8 cellular contexts compared by ENCODE assay signal in the genomic region with DNA sequence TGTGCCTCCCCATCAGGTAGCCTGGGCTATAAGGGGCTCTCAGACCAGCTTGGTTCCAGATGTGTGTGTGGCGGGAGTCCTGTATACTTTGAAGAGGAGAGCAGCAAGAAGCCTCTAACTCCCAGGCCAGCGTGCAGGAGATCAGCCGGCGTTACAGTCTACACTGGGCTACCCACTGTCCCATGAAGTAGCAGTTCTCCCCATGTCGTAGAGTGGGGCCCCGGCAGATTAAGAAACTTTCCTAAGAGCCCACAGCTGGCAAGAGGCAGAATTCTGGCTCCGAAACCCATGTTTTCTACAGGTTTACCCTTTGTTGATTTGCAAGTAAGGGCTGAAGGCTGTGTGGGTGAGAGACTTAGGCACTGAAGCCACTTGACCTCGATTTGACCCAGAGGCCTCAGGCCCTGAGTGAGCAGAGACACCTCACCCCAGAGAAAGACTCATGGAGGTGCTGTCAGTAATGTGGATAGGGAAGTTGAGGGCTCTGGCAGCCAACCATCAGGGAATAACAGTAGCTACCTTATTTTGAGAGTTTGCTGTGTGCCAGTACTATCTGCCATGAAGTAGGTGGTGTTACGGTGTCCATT. TPM values are rescaled to one million over a fixed set of nuclear protein-coding genes. Genes with fewer than 3 reads are reported as not detected.
DNase-seq lines count a peak whose midpoint lies in the region; ATAC-seq and TF ChIP-seq lines count a peak whose summit lies in the region.

No MANE protein-coding gene starts in this region.

- H3K36me3 ChIP-seq in iPS-18a (ENCODE audit: control insufficient read depth, low read depth, low read length) = no peaks in the 10 kb centered on the region
- H3K36me3 ChIP-seq in subcutaneous abdominal adipose tissue (ENCODE audit: control insufficient read depth in 5 of 5, insufficient read depth in 5 of 5, low read length in 5 of 5) = no peaks in the 10 kb centered on the region

- DNase-seq in Calu3 (no peak), COR-L47 (lab: John Stamatoyannopoulos, UW) (no peak), NCI-H1092 treated with DMSO at 0.1 percent for 48 hours (lab: John Stamatoyannopoulos, UW) (no peak)

- peaks cover 28% of the 10 kb centered on the region for H3K27me3 ChIP-seq in iPS-18a (ENCODE audit: control insufficient read depth, insufficient read depth, low read length)
- H3K27me3 ChIP-seq in subcutaneous abdominal adipose tissue (ENCODE audit: control insufficient read depth in 5 of 5, insufficient read depth in 4 of 5, low read length in 5 of 5) = no peaks in the 10 kb centered on the region

- H3K4me1 ChIP-seq in iPS-18a (ENCODE audit: control insufficient read depth, low read depth, low read length) (peaks cover 5% of the 10 kb centered on the region), subcutaneous abdominal adipose tissue (ENCODE audit: control insufficient read depth in 5 of 5, insufficient read depth in 5 of 5, low read length in 5 of 5) (peaks cover 10 to 55% (median 52%) of the 10 kb centered on the region in 5 donors)

- H3K27ac Mint-ChIP-seq in Calu3 (ENCODE audit: unreplicated experiment) = peak overlapping the region; percentile 68
- peak overlapping the region; percentile 94 for H3K27ac Mint-ChIP-seq in activated T-helper 17 cell treated with anti-CD3 and anti-CD28 coated beads, Interleukin-2, amount 50 U/mL, for 72 hours

- intact Hi-C loops in Calu3 (cut with micrococcal nuclease; ENCODE audit: unreplicated experiment) = no loop called here

- H3K9ac ChIP-seq in iPS-18a (ENCODE audit: low read length) = peak overlapping the region; percentile 31
- H3K9ac ChIP-seq in subcutaneous abdominal adipose tissue (ENCODE audit: low read length in 5 of 5) = peak overlapping the region; percentile 65 to 82 (median 69)

- peak overlapping the region; percentile 87 for H3K4me3 Mint-ChIP-seq in Calu3 (ENCODE audit: low read depth, unreplicated experiment)
- peak overlapping the region; percentile 100 for H3K4me3 Mint-ChIP-seq in activated T-helper 17 cell treated with anti-CD3 and anti-CD28 coated beads, Interleukin-2, amount 50 U/mL, for 72 hours

- ATAC-seq in HG03432 (IDR thresholded peaks at IDR 0.05; ENCODE audit: unreplicated experiment) = peak; percentile 3
- no peak for ATAC-seq in activated T-helper 17 cell treated with anti-CD3 and anti-CD28 coated beads, Interleukin-2, amount 50 U/mL, for 72 hours (replicated peaks)
- ATAC-seq in GM19351 (IDR thresholded peaks at IDR 0.05; ENCODE audit: unreplicated experiment) = no peak

- H3K9me3 ChIP-seq in iPS-18a (ENCODE audit: control insufficient read depth, low read depth, low read length) = no peaks in the 10 kb centered on the region
- H3K9me3 ChIP-seq in subcutaneous abdominal adipose tissue (ENCODE audit: control insufficient read depth in 5 of 5, low read length in 5 of 5) = no peaks in the 10 kb centered on the region

- H3K27ac ChIP-seq in iPS-18a (ENCODE audit: low read length) (no peak overlapping the region), subcutaneous abdominal adipose tissue (ENCODE audit: low read depth, low read length) (peak overlapping the region; percentile 91)

- no TSS peak for BruUV-seq in Calu3 (replicated peaks; lab: Mats Ljungman, UMichigan)

- CTCF ChIA-PET in Calu3 (lab: Charles Lee) = no interaction called here

- TF ChIP-seq CTCF in Calu3 (IDR thresholded peaks at IDR 0.05; ENCODE audit: unreplicated experiment) = no peak

- H3K4me1 Mint-ChIP-seq in Calu3 (ENCODE audit: low read depth, unreplicated experiment) = peaks cover 50% of the 10 kb centered on the region
- H3K4me1 Mint-ChIP-seq in activated T-helper 17 cell treated with anti-CD3 and anti-CD28 coated beads, Interleukin-2, amount 50 U/mL, for 72 hours = peaks cover 21% of the 10 kb centered on the region

- H3K27me3 Mint-ChIP-seq in Calu3 (ENCODE audit: unreplicated experiment) = no peaks in the 10 kb centered on the region
- no peaks in the 10 kb centered on the region for H3K27me3 Mint-ChIP-seq in activated T-helper 17 cell treated with anti-CD3 and anti-CD28 coated beads, Interleukin-2, amount 50 U/mL, for 72 hours

- H3K36me3 Mint-ChIP-seq in Calu3 (ENCODE audit: insufficient read depth, unreplicated experiment) = peaks cover 43% of the 10 kb centered on the region
- H3K36me3 Mint-ChIP-seq in activated T-helper 17 cell treated with anti-CD3 and anti-CD28 coated beads, Interleukin-2, amount 50 U/mL, for 72 hours (ENCODE audit: low read depth) = peaks cover 26% of the 10 kb centered on the region

- H3K4me3 ChIP-seq in iPS-18a (ENCODE audit: low read length) (peak overlapping the region; percentile 59), subcutaneous abdominal adipose tissue (ENCODE audit: low read depth in 1 of 5, low read length in 5 of 5) (peak overlapping the region; percentile 59 to 69 (median 66))

- no peaks in the 10 kb centered on the region for H3K9me3 Mint-ChIP-seq in Calu3 (ENCODE audit: low read depth, unreplicated experiment)
- H3K9me3 Mint-ChIP-seq in activated T-helper 17 cell treated with anti-CD3 and anti-CD28 coated beads, Interleukin-2, amount 50 U/mL, for 72 hours = peaks cover 3% of the 10 kb centered on the region

RNA-seq across cellular contexts. Expression of gene B4GALT1, which starts 0.9 kb away (rescaled TPM):
- total RNA-seq in Calu3 (2022) = 69.5 and 71.1 TPM in 2 replicates
- total RNA-seq in activated T-helper 17 cell treated with anti-CD3 and anti-CD28 coated beads, Interleukin-2, amount 50 U/mL, for 72 hours = 10 to 100 TPM; 45.4 to 57.9 TPM
